In the genomic region with DNA sequence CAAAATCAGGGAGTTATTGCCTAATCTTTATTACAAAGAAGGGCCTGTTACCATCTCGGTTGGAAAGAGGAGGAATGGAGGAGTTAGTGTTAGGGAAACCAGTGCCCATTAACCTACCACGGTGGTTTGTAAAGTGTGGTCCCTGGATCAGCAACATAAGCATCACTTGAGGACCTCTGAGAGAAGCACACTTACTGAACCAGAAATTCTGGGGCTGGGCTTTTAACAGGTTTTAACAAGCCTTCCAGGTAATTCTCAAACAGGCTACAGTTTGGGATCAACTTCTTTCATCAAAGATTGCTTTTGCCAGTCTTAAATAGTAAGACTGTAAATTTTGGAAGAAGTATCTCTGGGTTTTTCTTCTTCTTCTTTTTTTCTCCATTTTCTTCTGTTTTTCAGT, we compare ENCODE assay signal across 18 cellular contexts.
"Had no signal": no experiment of that assay in that cellular context is flagged by ENCODE, and none has a peak within 500 bp of the region (broad histone marks: within the 10 kb centered on the region; RNA-seq: fewer than 3 reads in every experiment).

No MANE protein-coding gene starts in this region.

- H3K4me3 Mint-ChIP-seq: activated naive CD4-positive, alpha-beta T cell treated with anti-CD3 and anti-CD28 coated beads for 36 hours; activated naive CD8-positive, alpha-beta T cell treated with anti-CD3 and anti-CD28 coated beads, Interleukin-2, amount 50 U/mL, for 24 hours; effector memory CD8-positive, alpha-beta T cell; T-cell had no signal

- H3K4me3 ChIP-seq: lower lobe of right lung, psoas muscle, right lobe of liver, stomach, thoracic aorta had no signal

- H3K4me1 Mint-ChIP-seq: activated naive CD8-positive, alpha-beta T cell treated with anti-CD3 and anti-CD28 coated beads, Interleukin-2, amount 50 U/mL, for 24 hours; T-cell had no signal

- H3K4me1 ChIP-seq: lower lobe of right lung, right lobe of liver had no signal

- DNase-seq: activated CD4-positive, alpha-beta T cell treated with anti-CD3 and anti-CD28 coated beads for 1 hour; activated CD4-positive, alpha-beta T cell treated with anti-CD3 and anti-CD28 coated beads, Interleukin-2, amount 50 U/mL, for 4 hours; activated naive CD4-positive, alpha-beta T cell treated with anti-CD3 and anti-CD28 coated beads for 36 hours; activated naive CD8-positive, alpha-beta T cell treated with anti-CD3 and anti-CD28 coated beads, Interleukin-2, amount 50 U/mL, for 24 hours; aorta; dermis blood vessel endothelial cell; effector memory CD8-positive, alpha-beta T cell; lower lobe of right lung; midbrain; psoas muscle; right lobe of liver; stimulated activated CD4-positive, alpha-beta T cell treated with anti-CD3 and anti-CD28 coated beads, Interleukin-1b, Interleukin-23, amount 100 ng/mL, for 48 hours; stomach; T-cell; T-helper 9 cell had no signal

- H3K27ac Mint-ChIP-seq: activated naive CD4-positive, alpha-beta T cell treated with anti-CD3 and anti-CD28 coated beads for 36 hours; activated naive CD8-positive, alpha-beta T cell treated with anti-CD3 and anti-CD28 coated beads, Interleukin-2, amount 50 U/mL, for 24 hours; activated T-helper 2 cell treated with anti-CD3 and anti-CD28 coated beads, Interferon-gamma antibody, Interleukin-2, Interleukin-4, amounts not matched to agents 10 μg/mL and 5 μg/mL and 100 μg/mL, durations not matched to agents 14 hours and 24 hours and 36 hours; effector memory CD8-positive, alpha-beta T cell; T-cell had no signal

- H3K27ac ChIP-seq: lower lobe of right lung, right lobe of liver, stomach, thoracic aorta had no signal

- H3K27me3 ChIP-seq: stomach had no signal

- H3K27me3 Mint-ChIP-seq: activated naive CD8-positive, alpha-beta T cell treated with anti-CD3 and anti-CD28 coated beads, Interleukin-2, amount 50 U/mL, for 24 hours; effector memory CD8-positive, alpha-beta T cell; T-cell had no signal

- H3K36me3 ChIP-seq: lower lobe of right lung, right lobe of liver, stomach, thoracic aorta had no signal

- H3K9me3 Mint-ChIP-seq: activated naive CD4-positive, alpha-beta T cell treated with anti-CD3 and anti-CD28 coated beads for 36 hours had no signal

- ATAC-seq: activated naive CD8-positive, alpha-beta T cell treated with anti-CD3 and anti-CD28 coated beads, Interleukin-2, amount 50 U/mL, for 24 hours; effector memory CD8-positive, alpha-beta T cell; esophagus mucosa; lower lobe of right lung; psoas muscle; right lobe of liver; T-cell had no signal

- H3K9me3 ChIP-seq: lower lobe of right lung, psoas muscle, right lobe of liver, stomach, thoracic aorta had no signal

- H3K36me3 Mint-ChIP-seq: T-cell had no signal
